Comparison of ENCODE assay signal across 1 cellular context in the genomic region with DNA sequence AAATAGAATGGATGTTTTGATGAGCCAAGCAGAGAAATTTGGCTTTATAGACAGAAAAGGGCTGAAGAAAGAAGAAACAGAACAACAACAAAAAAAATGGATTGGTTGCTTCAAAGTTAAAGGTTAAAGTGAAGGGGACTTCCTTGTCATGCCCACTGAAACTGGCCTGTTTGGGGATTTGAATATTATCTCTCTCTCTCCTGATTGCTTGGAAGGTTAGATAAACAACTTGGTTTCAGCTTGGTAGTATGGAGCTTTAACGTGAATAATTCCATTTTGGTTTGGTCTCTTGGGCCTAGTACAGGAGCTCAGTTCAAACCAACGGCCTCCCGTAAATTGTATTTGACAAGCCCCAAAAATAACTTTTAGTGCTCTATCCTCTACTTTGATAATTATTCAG.
A peak's percentile ranks its signal among the peaks of the same experiment; 100 is the strongest.
TF ChIP-seq lines count a peak whose summit lies in the region.

No MANE protein-coding gene starts in this region.

TF ChIP-seq in GM12878, 131 proteins besides CTCF, POLR2A, EP300 and RAD21 (continued from another document):
- TF ChIP-seq, protein P1, sequence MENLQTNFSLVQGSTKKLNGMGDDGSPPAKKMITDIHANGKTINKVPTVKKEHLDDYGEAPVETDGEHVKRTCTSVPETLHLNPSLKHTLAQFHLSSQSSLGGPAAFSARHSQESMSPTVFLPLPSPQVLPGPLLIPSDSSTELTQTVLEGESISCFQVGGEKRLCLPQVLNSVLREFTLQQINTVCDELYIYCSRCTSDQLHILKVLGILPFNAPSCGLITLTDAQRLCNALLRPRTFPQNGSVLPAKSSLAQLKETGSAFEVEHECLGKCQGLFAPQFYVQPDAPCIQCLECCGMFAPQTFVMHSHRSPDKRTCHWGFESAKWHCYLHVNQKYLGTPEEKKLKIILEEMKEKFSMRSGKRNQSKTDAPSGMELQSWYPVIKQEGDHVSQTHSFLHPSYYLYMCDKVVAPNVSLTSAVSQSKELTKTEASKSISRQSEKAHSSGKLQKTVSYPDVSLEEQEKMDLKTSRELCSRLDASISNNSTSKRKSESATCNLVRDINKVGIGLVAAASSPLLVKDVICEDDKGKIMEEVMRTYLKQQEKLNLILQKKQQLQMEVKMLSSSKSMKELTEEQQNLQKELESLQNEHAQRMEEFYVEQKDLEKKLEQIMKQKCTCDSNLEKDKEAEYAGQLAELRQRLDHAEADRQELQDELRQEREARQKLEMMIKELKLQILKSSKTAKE (IDR thresholded peaks at IDR 0.05; ENCODE audit: low read depth, poor library complexity, severe bottlenecking): no peak
- peak; percentile 50 for TF ChIP-seq RUNX3 (IDR thresholded peaks at IDR 0.05; ENCODE audit: low read length)
- TF ChIP-seq, protein P2, sequence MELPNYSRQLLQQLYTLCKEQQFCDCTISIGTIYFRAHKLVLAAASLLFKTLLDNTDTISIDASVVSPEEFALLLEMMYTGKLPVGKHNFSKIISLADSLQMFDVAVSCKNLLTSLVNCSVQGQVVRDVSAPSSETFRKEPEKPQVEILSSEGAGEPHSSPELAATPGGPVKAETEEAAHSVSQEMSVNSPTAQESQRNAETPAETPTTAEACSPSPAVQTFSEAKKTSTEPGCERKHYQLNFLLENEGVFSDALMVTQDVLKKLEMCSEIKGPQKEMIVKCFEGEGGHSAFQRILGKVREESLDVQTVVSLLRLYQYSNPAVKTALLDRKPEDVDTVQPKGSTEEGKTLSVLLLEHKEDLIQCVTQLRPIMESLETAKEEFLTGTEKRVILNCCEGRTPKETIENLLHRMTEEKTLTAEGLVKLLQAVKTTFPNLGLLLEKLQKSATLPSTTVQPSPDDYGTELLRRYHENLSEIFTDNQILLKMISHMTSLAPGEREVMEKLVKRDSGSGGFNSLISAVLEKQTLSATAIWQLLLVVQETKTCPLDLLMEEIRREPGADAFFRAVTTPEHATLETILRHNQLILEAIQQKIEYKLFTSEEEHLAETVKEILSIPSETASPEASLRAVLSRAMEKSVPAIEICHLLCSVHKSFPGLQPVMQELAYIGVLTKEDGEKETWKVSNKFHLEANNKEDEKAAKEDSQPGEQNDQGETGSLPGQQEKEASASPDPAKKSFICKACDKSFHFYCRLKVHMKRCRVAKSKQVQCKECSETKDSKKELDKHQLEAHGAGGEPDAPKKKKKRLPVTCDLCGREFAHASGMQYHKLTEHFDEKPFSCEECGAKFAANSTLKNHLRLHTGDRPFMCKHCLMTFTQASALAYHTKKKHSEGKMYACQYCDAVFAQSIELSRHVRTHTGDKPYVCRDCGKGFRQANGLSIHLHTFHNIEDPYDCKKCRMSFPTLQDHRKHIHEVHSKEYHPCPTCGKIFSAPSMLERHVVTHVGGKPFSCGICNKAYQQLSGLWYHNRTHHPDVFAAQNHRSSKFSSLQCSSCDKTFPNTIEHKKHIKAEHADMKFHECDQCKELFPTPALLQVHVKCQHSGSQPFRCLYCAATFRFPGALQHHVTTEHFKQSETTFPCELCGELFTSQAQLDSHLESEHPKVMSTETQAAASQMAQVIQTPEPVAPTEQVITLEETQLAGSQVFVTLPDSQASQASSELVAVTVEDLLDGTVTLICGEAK (IDR thresholded peaks at IDR 0.05; ENCODE audit: borderline replicate concordance): no peak
- TF ChIP-seq, protein P3, sequence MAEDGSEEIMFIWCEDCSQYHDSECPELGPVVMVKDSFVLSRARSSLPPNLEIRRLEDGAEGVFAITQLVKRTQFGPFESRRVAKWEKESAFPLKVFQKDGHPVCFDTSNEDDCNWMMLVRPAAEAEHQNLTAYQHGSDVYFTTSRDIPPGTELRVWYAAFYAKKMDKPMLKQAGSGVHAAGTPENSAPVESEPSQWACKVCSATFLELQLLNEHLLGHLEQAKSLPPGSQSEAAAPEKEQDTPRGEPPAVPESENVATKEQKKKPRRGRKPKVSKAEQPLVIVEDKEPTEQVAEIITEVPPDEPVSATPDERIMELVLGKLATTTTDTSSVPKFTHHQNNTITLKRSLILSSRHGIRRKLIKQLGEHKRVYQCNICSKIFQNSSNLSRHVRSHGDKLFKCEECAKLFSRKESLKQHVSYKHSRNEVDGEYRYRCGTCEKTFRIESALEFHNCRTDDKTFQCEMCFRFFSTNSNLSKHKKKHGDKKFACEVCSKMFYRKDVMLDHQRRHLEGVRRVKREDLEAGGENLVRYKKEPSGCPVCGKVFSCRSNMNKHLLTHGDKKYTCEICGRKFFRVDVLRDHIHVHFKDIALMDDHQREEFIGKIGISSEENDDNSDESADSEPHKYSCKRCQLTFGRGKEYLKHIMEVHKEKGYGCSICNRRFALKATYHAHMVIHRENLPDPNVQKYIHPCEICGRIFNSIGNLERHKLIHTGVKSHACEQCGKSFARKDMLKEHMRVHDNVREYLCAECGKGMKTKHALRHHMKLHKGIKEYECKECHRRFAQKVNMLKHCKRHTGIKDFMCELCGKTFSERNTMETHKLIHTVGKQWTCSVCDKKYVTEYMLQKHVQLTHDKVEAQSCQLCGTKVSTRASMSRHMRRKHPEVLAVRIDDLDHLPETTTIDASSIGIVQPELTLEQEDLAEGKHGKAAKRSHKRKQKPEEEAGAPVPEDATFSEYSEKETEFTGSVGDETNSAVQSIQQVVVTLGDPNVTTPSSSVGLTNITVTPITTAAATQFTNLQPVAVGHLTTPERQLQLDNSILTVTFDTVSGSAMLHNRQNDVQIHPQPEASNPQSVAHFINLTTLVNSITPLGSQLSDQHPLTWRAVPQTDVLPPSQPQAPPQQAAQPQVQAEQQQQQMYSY (CRISPR knock-in tag; IDR thresholded peaks at IDR 0.05): no peak
- TF ChIP-seq, protein P4, sequence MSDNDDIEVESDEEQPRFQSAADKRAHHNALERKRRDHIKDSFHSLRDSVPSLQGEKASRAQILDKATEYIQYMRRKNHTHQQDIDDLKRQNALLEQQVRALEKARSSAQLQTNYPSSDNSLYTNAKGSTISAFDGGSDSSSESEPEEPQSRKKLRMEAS (IDR thresholded peaks at IDR 0.05; ENCODE audit: low read depth, low read length): no peak
- no peak for TF ChIP-seq SREBF2 (IDR thresholded peaks at IDR 0.05; ENCODE audit: low read length)
- 0 out of 2 replicates have a peak, but pooled peaks have one; percentile 4 for TF ChIP-seq MEF2A (IDR thresholded peaks at IDR 0.05; ENCODE audit: insufficient read depth, low read depth, low read length)
- TF ChIP-seq, protein P5, sequence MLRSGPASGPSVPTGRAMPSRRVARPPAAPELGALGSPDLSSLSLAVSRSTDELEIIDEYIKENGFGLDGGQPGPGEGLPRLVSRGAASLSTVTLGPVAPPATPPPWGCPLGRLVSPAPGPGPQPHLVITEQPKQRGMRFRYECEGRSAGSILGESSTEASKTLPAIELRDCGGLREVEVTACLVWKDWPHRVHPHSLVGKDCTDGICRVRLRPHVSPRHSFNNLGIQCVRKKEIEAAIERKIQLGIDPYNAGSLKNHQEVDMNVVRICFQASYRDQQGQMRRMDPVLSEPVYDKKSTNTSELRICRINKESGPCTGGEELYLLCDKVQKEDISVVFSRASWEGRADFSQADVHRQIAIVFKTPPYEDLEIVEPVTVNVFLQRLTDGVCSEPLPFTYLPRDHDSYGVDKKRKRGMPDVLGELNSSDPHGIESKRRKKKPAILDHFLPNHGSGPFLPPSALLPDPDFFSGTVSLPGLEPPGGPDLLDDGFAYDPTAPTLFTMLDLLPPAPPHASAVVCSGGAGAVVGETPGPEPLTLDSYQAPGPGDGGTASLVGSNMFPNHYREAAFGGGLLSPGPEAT (IDR thresholded peaks at IDR 0.05; ENCODE audit: low read depth): peak; percentile 22; the same call in 1 of the 2 replicates
- no peak for TF ChIP-seq PML (IDR thresholded peaks at IDR 0.05; ENCODE audit: low read length)
- 0 out of 2 replicates have a peak, but pooled peaks have one; percentile 27 for TF ChIP-seq CHD4 (IDR thresholded peaks at IDR 0.05)
- no peak for TF ChIP-seq NRF1 (conservative IDR thresholded peaks at IDR 0.05; ENCODE audit: low read depth, low read length)
